ENCODE assay signal across 9 cellular contexts in the genomic region with DNA sequence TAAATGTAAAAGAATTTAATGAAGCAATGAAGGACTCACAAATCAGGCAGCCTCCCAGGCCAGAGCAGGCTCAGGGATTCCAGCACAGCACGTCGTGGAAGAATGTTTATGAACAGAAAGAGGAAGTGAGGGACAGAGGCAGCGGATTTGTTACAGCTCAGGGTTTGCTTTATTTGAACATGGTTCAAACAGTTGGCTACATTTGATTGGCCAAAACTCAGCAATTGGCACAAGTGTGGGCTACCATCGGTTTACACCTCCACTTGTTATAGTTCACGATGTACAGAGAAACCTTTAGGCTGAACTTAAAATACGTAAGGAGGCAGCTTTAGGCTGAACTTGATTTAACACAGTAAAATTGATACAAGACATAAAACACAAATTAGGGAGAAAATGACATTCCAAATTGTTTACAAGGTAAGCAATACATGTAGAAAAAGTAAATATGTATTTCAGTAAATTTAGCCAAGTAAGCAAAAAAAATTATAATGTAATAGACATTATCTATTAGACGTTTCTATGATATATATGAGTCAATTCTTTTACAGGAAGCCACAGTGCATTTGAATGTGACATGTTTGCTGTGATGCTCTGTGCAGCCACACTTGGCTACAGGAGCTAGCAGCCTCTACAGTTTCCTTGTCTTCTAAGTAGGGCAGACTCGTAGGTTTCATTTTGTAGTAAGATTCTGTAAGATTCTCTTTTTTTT.
DNase-seq lines count a peak whose midpoint lies in the region; ATAC-seq, FAIRE-seq and TF ChIP-seq lines count a peak whose summit lies in the region.
"Had no signal": no experiment of that assay in that cellular context is flagged by ENCODE, and none has a peak within 500 bp of the region (broad histone marks: within the 10 kb centered on the region; RNA-seq: fewer than 3 reads in every experiment).

No MANE protein-coding gene starts in this region.

- H2BK20ac ChIP-seq in IMR-90 (ENCODE audit: low read depth, low read length): peak overlapping the region; percentile 65; the same call in 1 of the 2 replicates

- H3K79me1 ChIP-seq in IMR-90 (ENCODE audit: low read depth in 1 of 2, low read length in 2 of 2): no peaks in the 10 kb centered on the region

- H3K4me3 Mint-ChIP-seq in stimulated activated naive CD8-positive, alpha-beta T cell treated with anti-CD3 and anti-CD28 coated beads, Interleukin-15, amount 100 ng/mL, for 72 hours: peak overlapping the region in 1 of 2 donors; percentile 74

- peak overlapping the region; percentile 13; the same call in 1 of the 2 replicates for H4K91ac ChIP-seq in IMR-90 (ENCODE audit: insufficient read depth, low read depth, low read length)

- intact Hi-C loops in IMR-90 (cut with micrococcal nuclease): no loop called here
- intact Hi-C loops in colonic mucosa (cut with DNase I): no loop called here

- no peak for TF ChIP-seq CTCF in GM12864 (IDR thresholded peaks at IDR 0.05; ENCODE audit: low read depth, low read length, missing control alignments)
- no peak for TF ChIP-seq CTCF in IMR-90 (conservative IDR thresholded peaks at IDR 0.05; ENCODE audit: low read depth, low read length)
- no peak for TF ChIP-seq CTCF in colonic mucosa (IDR thresholded peaks at IDR 0.05)
- TF ChIP-seq CTCF in BE2C (IDR thresholded peaks at IDR 0.05; ENCODE audit: low read depth, low read length): no peak

- CTCF ChIA-PET in IMR-90 (lab: Yijun Ruan, JAX): interaction anchor here (1.2 kb wide), 1 partner anchor 15 kb away, joined by 3 read pairs; no protein-coding TSS in a partner anchor

- peaks cover 27% of the 10 kb centered on the region for H3K4me1 Mint-ChIP-seq in stimulated activated naive CD8-positive, alpha-beta T cell treated with anti-CD3 and anti-CD28 coated beads, Interleukin-15, amount 100 ng/mL, for 72 hours

- 0 out of 2 replicates have a peak overlapping the region, but pooled peaks have one; percentile 30 for H3K14ac ChIP-seq in IMR-90 (replicated peaks; ENCODE audit: low read depth, low read length)

- H2AK5ac ChIP-seq in IMR-90 (ENCODE audit: low read depth, low read length): no peak overlapping the region; the same call in 1 of the 2 replicates

- no peak overlapping the region for H3K56ac ChIP-seq in IMR-90 (ENCODE audit: extremely low read depth, insufficient read depth, low read length)

- ATAC-seq in GM21515 (IDR thresholded peaks at IDR 0.05; ENCODE audit: unreplicated experiment) (peak; percentile 82), IMR-90 (ENCODE audit: low read depth) (peak; percentile 38)
- ATAC-seq in stimulated activated naive CD8-positive, alpha-beta T cell treated with anti-CD3 and anti-CD28 coated beads, Interleukin-15, amount 100 ng/mL, for 72 hours: peak; percentile 89

- H3K27me3 ChIP-seq in IMR-90 (ENCODE audit: control insufficient read depth, insufficient read depth, low read length) (no peaks in the 10 kb centered on the region), colonic mucosa (no peaks in the 10 kb centered on the region), BE2C (no peaks in the 10 kb centered on the region)
- H3K27me3 ChIP-seq: cardiac muscle cell had no signal

- H3K27ac ChIP-seq in IMR-90 (ENCODE audit: insufficient read depth, low read length) (0 out of 2 replicates have a peak overlapping the region, but pooled peaks have one; percentile 35), colonic mucosa (peak overlapping the region; percentile 33)
- H3K27ac ChIP-seq: cardiac muscle cell had no signal

- peak overlapping the region; percentile 78; the same call in 2 of the 3 replicates for H2BK15ac ChIP-seq in IMR-90 (ENCODE audit: low read depth, low read length)

- H3K27me3 Mint-ChIP-seq in stimulated activated naive CD8-positive, alpha-beta T cell treated with anti-CD3 and anti-CD28 coated beads, Interleukin-15, amount 100 ng/mL, for 72 hours: no peaks in the 10 kb centered on the region

- BruUV-seq in IMR-90 (replicated peaks; lab: Mats Ljungman, UMichigan): no TSS peak

- H4K8ac ChIP-seq in IMR-90 (ENCODE audit: low read depth in 2 of 2, low read length in 2 of 2): peak overlapping the region; percentile 32 to 85; a peak in 2 of 4 replicates

- peak overlapping the region in 1 of 2 donors; percentile 37 for H3K27ac Mint-ChIP-seq in stimulated activated naive CD8-positive, alpha-beta T cell treated with anti-CD3 and anti-CD28 coated beads, Interleukin-15, amount 100 ng/mL, for 72 hours

- H3K4me1 ChIP-seq in IMR-90 (ENCODE audit: control insufficient read depth, insufficient read depth, low read length) (peaks cover 7% of the 10 kb centered on the region), colonic mucosa (peaks cover 6% of the 10 kb centered on the region), BE2C (no peaks in the 10 kb centered on the region)

- H3K23ac ChIP-seq in IMR-90 (ENCODE audit: low read depth, low read length): no peak overlapping the region

- peak overlapping the region; percentile 74 for H2BK120ac ChIP-seq in IMR-90 (ENCODE audit: low read depth, low read length)

- peak overlapping the region; percentile 78 for H2AFZ ChIP-seq in IMR-90 (replicated peaks; ENCODE audit: low read length, poor library complexity)

- H2AK9ac ChIP-seq in IMR-90 (replicated peaks; ENCODE audit: low read depth, low read length, poor library complexity): no peak overlapping the region

- H3K4ac ChIP-seq in IMR-90 (ENCODE audit: low read depth, low read length): peak overlapping the region; percentile 58

- 56% methylated on average over 2 of the region's 8 CpGs; no CpG with 5 or more reads in 1 of the 2 experiments for WGBS in IMR-90 (ENCODE audit: extremely low coverage in 2 of 2, insufficient read length in 1 of 2), 2 experiments

- H2BK5ac ChIP-seq in IMR-90 (ENCODE audit: low read depth, low read length, poor library complexity, severe bottlenecking): peak overlapping the region; percentile 0

- no peak overlapping the region; the same call in 1 of the 2 replicates for H3K18ac ChIP-seq in IMR-90 (ENCODE audit: low read depth, low read length)

- peak; percentile 75 for DNase-seq in GM12864 (ENCODE audit: low read depth)
- DNase-seq in IMR-90: peak; percentile 47
- DNase-seq in colonic mucosa: no peak
- peak in 1 of 2 donors; percentile 14 for DNase-seq in stimulated activated naive CD8-positive, alpha-beta T cell treated with anti-CD3 and anti-CD28 coated beads, Interleukin-15, amount 100 ng/mL, for 72 hours
- DNase-seq in frontal cortex (ENCODE audit: low spot score in 2 of 2): no peak
- no peak for DNase-seq in NCI-H1930 (lab: John Stamatoyannopoulos, UW)
- no peak for DNase-seq in BE2C

- FAIRE-seq in frontal cortex (lab: Jason Lieb, UNC): no peak

- H3K9ac ChIP-seq in IMR-90 (ENCODE audit: low read depth, low read length) (no peak overlapping the region), colonic mucosa (ENCODE audit: low read depth in 2 of 2, low read length in 2 of 2) (no peak overlapping the region)

- H3K4me3 ChIP-seq in GM12864 (ENCODE audit: low read depth, low read length) (peak overlapping the region; percentile 50), IMR-90 (ENCODE audit: insufficient read depth, low read depth, low read length) (no peak overlapping the region), colonic mucosa (no peak overlapping the region), BE2C (ENCODE audit: low read depth, low read length) (no peak overlapping the region)
- H3K4me3 ChIP-seq: cardiac muscle cell had no signal

- H3K9me1 ChIP-seq in IMR-90 (ENCODE audit: insufficient read depth, low read length): peaks cover 7% of the 10 kb centered on the region; the same call in 1 of the 2 replicates

- peak overlapping the region; percentile 67; the same call in 1 of the 2 replicates for H4K5ac ChIP-seq in IMR-90 (ENCODE audit: low read depth, low read length)

- in situ Hi-C loops in IMR-90 (cut with MboI; ENCODE audit: low sequenced_read_pairs): no loop called here

- no peak for TF ChIP-seq POLR2A in IMR-90 (IDR thresholded peaks at IDR 0.05; ENCODE audit: low read depth, low read length)

- no peak overlapping the region for H3K4me2 ChIP-seq in IMR-90 (ENCODE audit: low read depth, low read length)

- peaks cover 2% of the 10 kb centered on the region; the same call in 1 of the 2 replicates for H3K9me3 ChIP-seq in IMR-90 (ENCODE audit: control insufficient read depth, insufficient read depth, low read length)
- no peaks in the 10 kb centered on the region for H3K9me3 ChIP-seq in colonic mucosa
- H3K9me3 ChIP-seq in BE2C: no peaks in the 10 kb centered on the region

- no peaks in the 10 kb centered on the region for H4K20me1 ChIP-seq in IMR-90 (ENCODE audit: insufficient read depth, low read length)

- no peak for TF ChIP-seq RAD21 in IMR-90 (IDR thresholded peaks at IDR 0.05; ENCODE audit: low read length)

- no peaks in the 10 kb centered on the region for H3K36me3 ChIP-seq in IMR-90 (ENCODE audit: control insufficient read depth, insufficient read depth, low read length)
- H3K36me3 ChIP-seq in colonic mucosa: no peaks in the 10 kb centered on the region
- H3K36me3 ChIP-seq in BE2C: no peaks in the 10 kb centered on the region
- H3K36me3 ChIP-seq: cardiac muscle cell had no signal

- POLR2A ChIA-PET in IMR-90 (lab: Charles Lee; ENCODE audit: unreplicated experiment): interaction anchor here (0.7 kb wide), 1 partner anchor 123 kb away, joined by 9 read pairs; no protein-coding TSS in a partner anchor

- dilution Hi-C loops in IMR-90 (cut with HindIII; ENCODE audit: low sequenced_read_pairs, unreplicated experiment): no loop called here

- H3K9me3 Mint-ChIP-seq in stimulated activated naive CD8-positive, alpha-beta T cell treated with anti-CD3 and anti-CD28 coated beads, Interleukin-15, amount 100 ng/mL, for 72 hours: peaks cover 8 to 9% of the 10 kb centered on the region in 2 donors

TF ChIP-seq in IMR-90, 13 proteins besides CTCF, POLR2A, EP300 and RAD21:
- TF ChIP-seq MAZ (IDR thresholded peaks at IDR 0.05; ENCODE audit: borderline replicate concordance, low read depth, low read length): no peak
- peak; percentile 95 for TF ChIP-seq MAFK (IDR thresholded peaks at IDR 0.05; ENCODE audit: low read depth, low read length)

Comparison
In these comparisons a context has a peak if more than half of its experiments do, and no peak if none do; other contexts are left out.
1. DNase-seq: peak in GM12864 (single experiment) and IMR-90 (single experiment); none in colonic mucosa (single experiment), frontal cortex (0 of 2), NCI-H1930 (0 of 2) and BE2C (single experiment).
2. ATAC-seq: peak in every context shown above with its lines; median percentile 89 in stimulated activated naive CD8-positive, alpha-beta T cell treated with anti-CD3 and anti-CD28 coated beads, Interleukin-15, amount 100 ng/mL, for 72 hours; 82 in GM21515; 38 in IMR-90.